18 cellular contexts compared by ENCODE assay signal in genomic region chr20:32159766-32160221, GRCh38.
"Had no signal": no experiment of that assay in that cellular context is flagged by ENCODE, and none has a peak within 500 bp of the region (broad histone marks: within the 10 kb centered on the region; RNA-seq: fewer than 3 reads in every experiment).

No MANE protein-coding gene starts in this region.

- H3K4me3 Mint-ChIP-seq: naive thymus-derived CD4-positive, alpha-beta T cell; neural progenitor cell had no signal

- ATAC-seq: left cardiac atrium; naive thymus-derived CD4-positive, alpha-beta T cell; pancreas; sciatic nerve had no signal

- H3K79me2 ChIP-seq: hepatocyte had no signal

- H3K9ac ChIP-seq: neural progenitor cell had no signal

- H3K4me2 ChIP-seq: hepatocyte, neural progenitor cell had no signal

- H3K4me3 ChIP-seq: breast epithelium, esophagus squamous epithelium, hepatocyte, neural progenitor cell, pancreas, thyroid gland had no signal

- H3K27me3 Mint-ChIP-seq: naive thymus-derived CD4-positive, alpha-beta T cell had no signal

- H2AFZ ChIP-seq: hepatocyte, neural progenitor cell had no signal

- FAIRE-seq: astrocyte, pancreas had no signal

- H3K27ac ChIP-seq: breast epithelium, esophagus squamous epithelium, hepatocyte, neural progenitor cell, pancreas, thyroid gland, WERI-Rb-1 had no signal

- H3K4me1 ChIP-seq: breast epithelium, neural progenitor cell had no signal

- DNase-seq: activated CD4-positive, alpha-beta T cell treated with anti-CD3 and anti-CD28 coated beads for 1 hour; activated naive CD4-positive, alpha-beta T cell treated with anti-CD3 and anti-CD28 coated beads, Interleukin-2, amount 50 U/mL, for 16 hours; effector CD4-positive, alpha-beta T cell; esophagus squamous epithelium; left cardiac atrium; mesenchymal stem cell; naive thymus-derived CD4-positive, alpha-beta T cell; stimulated activated naive CD4-positive, alpha-beta T cell; SW 1271; thyroid gland; WERI-Rb-1 had no signal

- H3K27me3 ChIP-seq: breast epithelium, esophagus squamous epithelium, hepatocyte, neural progenitor cell, pancreas, thyroid gland had no signal

- H3K9me3 ChIP-seq: breast epithelium, esophagus squamous epithelium, pancreas, thyroid gland had no signal

- H3K27ac Mint-ChIP-seq: activated T-helper 2 cell treated with anti-CD3 and anti-CD28 coated beads, Interferon-gamma antibody, Interleukin-2, Interleukin-4, amounts not matched to agents 10 μg/mL and 5 μg/mL and 100 μg/mL, durations not matched to agents 14 hours and 24 hours and 36 hours; neural progenitor cell had no signal

- H3K36me3 ChIP-seq: neural progenitor cell had no signal

- H3K9me3 Mint-ChIP-seq: activated T-helper 2 cell treated with anti-CD3 and anti-CD28 coated beads, Interferon-gamma antibody, Interleukin-2, Interleukin-4, amounts not matched to agents 10 μg/mL and 5 μg/mL and 100 μg/mL, durations not matched to agents 14 hours and 24 hours and 36 hours; naive thymus-derived CD4-positive, alpha-beta T cell; neural progenitor cell had no signal
